Comparison of ENCODE assay signal across 8 cellular contexts in genomic region chr2:17851731-17852585, GRCh38. TPM values are rescaled to one million over a fixed set of nuclear protein-coding genes. Genes with fewer than 3 reads are reported as not detected.
A peak's percentile ranks its signal among the peaks of the same experiment; 100 is the strongest.
DNase-seq lines count a peak whose midpoint lies in the region; ATAC-seq, FAIRE-seq and TF ChIP-seq lines count a peak whose summit lies in the region.

No MANE protein-coding gene starts in this region.

- no peaks in the 10 kb centered on the region for H3F3A ChIP-seq in GM23338 (replicated peaks; ENCODE audit: low read depth)

- no peak overlapping the region for H3K27ac ChIP-seq in GM23338 (ENCODE audit: low read depth)
- no peak overlapping the region for H3K27ac ChIP-seq in coronary artery

- no peak overlapping the region for H3K4me3 Mint-ChIP-seq in GM23338

- H3K27ac Mint-ChIP-seq in GM23338, result no peak overlapping the region

- no peaks in the 10 kb centered on the region for H3K79me2 ChIP-seq in GM23338 (replicated peaks; ENCODE audit: insufficient read depth)

- no peaks in the 10 kb centered on the region for H3K9me2 ChIP-seq in GM23338 (ENCODE audit: insufficient read depth)

- H3K36me3 ChIP-seq in GM23338 (ENCODE audit: insufficient read depth), result no peaks in the 10 kb centered on the region

- intact Hi-C loops in Right ventricle myocardium inferior (cut with DNase I), result loop anchor here (1.0 kb wide), 2 partner anchors 297 to 526 kb away; no protein-coding TSS in a partner anchor
- intact Hi-C loops in cardiac septum (cut with DNase I), result loop anchor here (1.0 to 2.0 kb wide), 2 partner anchors 297 to 525 kb away; no protein-coding TSS in a partner anchor

- peak; percentile 91 to 92 for TF ChIP-seq CTCF in GM23338 (conservative IDR thresholded peaks at IDR 0.05; ENCODE audit: low read depth in 2 of 2)
- TF ChIP-seq CTCF in coronary artery (IDR thresholded peaks at IDR 0.05), result peak; percentile 78

- no peaks in the 10 kb centered on the region for H3K27me3 ChIP-seq in GM23338 (ENCODE audit: insufficient read depth)

- H3K9me3 Mint-ChIP-seq in GM23338, result no peaks in the 10 kb centered on the region

- no peak overlapping the region for H3K4me2 ChIP-seq in GM23338

- no peak overlapping the region for H2AFZ ChIP-seq in GM23338

- no peaks in the 10 kb centered on the region for H3K4me1 ChIP-seq in GM23338 (ENCODE audit: insufficient read depth)

- no peak overlapping the region for H3K4me3 ChIP-seq in GM23338
- H3K4me3 ChIP-seq in coronary artery, result no peak overlapping the region

- no peaks in the 10 kb centered on the region for H3K27me3 Mint-ChIP-seq in GM23338 (ENCODE audit: insufficient read depth, low read depth, poor library complexity)

- no peaks in the 10 kb centered on the region for H4K20me1 ChIP-seq in GM23338 (replicated peaks; ENCODE audit: insufficient read depth)

- no peaks in the 10 kb centered on the region for H3K36me3 Mint-ChIP-seq in GM23338 (ENCODE audit: low read depth)

- peaks cover 3% of the 10 kb centered on the region; the same call in 1 of the 3 replicates for H3K4me1 Mint-ChIP-seq in GM23338

- peak; percentile 82 for ATAC-seq in Right ventricle myocardium inferior
- ATAC-seq in GM23338, result peak; percentile 85

- no peak for FAIRE-seq in urothelium cell line (lab: Jason Lieb, UNC)

- DNase-seq in Right ventricle myocardium inferior (ENCODE audit: missing footprints), result no peak
- no peak for DNase-seq in cardiac septum (ENCODE audit: low spot score)
- DNase-seq in GM23338 (ENCODE audit: low spot score), result peak; percentile 85
- DNase-seq in KG1 (lab: John Stamatoyannopoulos, UW), result peak; percentile 15
- peak; percentile 73 for DNase-seq in RPMI7951 (ENCODE audit: low read depth)
- DNase-seq in coronary artery (ENCODE audit: low spot score), result no peak
- DNase-seq in lung microvascular endothelial cell (ENCODE audit: low read depth in 2 of 2), result peak; percentile 62 to 64
- peak; percentile 82 for DNase-seq in urothelium cell line (ENCODE audit: low spot score)

TF ChIP-seq in GM23338, 12 proteins besides CTCF, POLR2A, EP300 and RAD21 (continues in another document):
- TF ChIP-seq REST (IDR thresholded peaks at IDR 0.05; ENCODE audit: unreplicated experiment), result no peak
- TF ChIP-seq, protein P1, sequence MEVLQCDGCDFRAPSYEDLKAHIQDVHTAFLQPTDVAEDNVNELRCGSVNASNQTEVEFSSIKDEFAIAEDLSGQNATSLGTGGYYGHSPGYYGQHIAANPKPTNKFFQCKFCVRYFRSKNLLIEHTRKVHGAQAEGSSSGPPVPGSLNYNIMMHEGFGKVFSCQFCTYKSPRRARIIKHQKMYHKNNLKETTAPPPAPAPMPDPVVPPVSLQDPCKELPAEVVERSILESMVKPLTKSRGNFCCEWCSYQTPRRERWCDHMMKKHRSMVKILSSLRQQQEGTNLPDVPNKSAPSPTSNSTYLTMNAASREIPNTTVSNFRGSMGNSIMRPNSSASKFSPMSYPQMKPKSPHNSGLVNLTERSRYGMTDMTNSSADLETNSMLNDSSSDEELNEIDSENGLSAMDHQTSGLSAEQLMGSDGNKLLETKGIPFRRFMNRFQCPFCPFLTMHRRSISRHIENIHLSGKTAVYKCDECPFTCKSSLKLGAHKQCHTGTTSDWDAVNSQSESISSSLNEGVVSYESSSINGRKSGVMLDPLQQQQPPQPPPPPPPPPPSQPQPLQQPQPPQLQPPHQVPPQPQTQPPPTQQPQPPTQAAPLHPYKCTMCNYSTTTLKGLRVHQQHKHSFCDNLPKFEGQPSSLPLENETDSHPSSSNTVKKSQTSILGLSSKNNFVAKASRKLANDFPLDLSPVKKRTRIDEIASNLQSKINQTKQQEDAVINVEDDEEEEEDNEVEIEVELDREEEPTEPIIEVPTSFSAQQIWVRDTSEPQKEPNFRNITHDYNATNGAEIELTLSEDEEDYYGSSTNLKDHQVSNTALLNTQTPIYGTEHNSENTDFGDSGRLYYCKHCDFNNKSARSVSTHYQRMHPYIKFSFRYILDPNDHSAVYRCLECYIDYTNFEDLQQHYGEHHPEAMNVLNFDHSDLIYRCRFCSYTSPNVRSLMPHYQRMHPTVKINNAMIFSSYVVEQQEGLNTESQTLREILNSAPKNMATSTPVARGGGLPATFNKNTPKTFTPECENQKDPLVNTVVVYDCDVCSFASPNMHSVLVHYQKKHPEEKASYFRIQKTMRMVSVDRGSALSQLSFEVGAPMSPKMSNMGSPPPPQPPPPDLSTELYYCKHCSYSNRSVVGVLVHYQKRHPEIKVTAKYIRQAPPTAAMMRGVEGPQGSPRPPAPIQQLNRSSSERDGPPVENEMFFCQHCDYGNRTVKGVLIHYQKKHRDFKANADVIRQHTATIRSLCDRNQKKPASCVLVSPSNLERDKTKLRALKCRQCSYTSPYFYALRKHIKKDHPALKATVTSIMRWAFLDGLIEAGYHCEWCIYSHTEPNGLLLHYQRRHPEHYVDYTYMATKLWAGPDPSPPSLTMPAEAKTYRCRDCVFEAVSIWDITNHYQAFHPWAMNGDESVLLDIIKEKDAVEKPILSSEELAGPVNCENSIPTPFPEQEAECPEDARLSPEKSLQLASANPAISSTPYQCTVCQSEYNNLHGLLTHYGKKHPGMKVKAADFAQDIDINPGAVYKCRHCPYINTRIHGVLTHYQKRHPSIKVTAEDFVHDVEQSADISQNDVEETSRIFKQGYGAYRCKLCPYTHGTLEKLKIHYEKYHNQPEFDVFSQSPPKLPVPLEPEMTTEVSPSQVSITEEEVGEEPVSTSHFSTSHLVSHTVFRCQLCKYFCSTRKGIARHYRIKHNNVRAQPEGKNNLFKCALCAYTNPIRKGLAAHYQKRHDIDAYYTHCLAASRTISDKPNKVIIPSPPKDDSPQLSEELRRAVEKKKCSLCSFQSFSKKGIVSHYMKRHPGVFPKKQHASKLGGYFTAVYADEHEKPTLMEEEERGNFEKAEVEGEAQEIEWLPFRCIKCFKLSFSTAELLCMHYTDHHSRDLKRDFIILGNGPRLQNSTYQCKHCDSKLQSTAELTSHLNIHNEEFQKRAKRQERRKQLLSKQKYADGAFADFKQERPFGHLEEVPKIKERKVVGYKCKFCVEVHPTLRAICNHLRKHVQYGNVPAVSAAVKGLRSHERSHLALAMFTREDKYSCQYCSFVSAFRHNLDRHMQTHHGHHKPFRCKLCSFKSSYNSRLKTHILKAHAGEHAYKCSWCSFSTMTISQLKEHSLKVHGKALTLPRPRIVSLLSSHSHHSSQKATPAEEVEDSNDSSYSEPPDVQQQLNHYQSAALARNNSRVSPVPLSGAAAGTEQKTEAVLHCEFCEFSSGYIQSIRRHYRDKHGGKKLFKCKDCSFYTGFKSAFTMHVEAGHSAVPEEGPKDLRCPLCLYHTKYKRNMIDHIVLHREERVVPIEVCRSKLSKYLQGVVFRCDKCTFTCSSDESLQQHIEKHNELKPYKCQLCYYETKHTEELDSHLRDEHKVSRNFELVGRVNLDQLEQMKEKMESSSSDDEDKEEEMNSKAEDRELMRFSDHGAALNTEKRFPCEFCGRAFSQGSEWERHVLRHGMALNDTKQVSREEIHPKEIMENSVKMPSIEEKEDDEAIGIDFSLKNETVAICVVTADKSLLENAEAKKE (CRISPR knock-in tag; IDR thresholded peaks at IDR 0.05), result no peak
- no peak for TF ChIP-seq POLR2AphosphoS5 (IDR thresholded peaks at IDR 0.05; ENCODE audit: low read depth)
- TF ChIP-seq EZH2phosphoT487 (IDR thresholded peaks at IDR 0.05; ENCODE audit: unreplicated experiment), result no peak
- no peak for TF ChIP-seq STAT1 (IDR thresholded peaks at IDR 0.05; ENCODE audit: unreplicated experiment)
- TF ChIP-seq JUNB (IDR thresholded peaks at IDR 0.05; ENCODE audit: unreplicated experiment), result no peak
- no peak for TF ChIP-seq NANOG (IDR thresholded peaks at IDR 0.05; ENCODE audit: borderline replicate concordance)
- no peak for TF ChIP-seq EZH2 (IDR thresholded peaks at IDR 0.05; ENCODE audit: low read depth, unreplicated experiment)

RNA-seq across cellular contexts. Expression of gene KCNS3, which starts 26.5 kb away (rescaled TPM):
- total RNA-seq in Right ventricle myocardium inferior, result 4.5 TPM
- 3.7 TPM for total RNA-seq in cardiac septum
- 62.4 and 80.0 TPM in 2 replicates for total RNA-seq in GM23338 (2014; rRNA removed; shearing (Covaris generic))
- polyA plus RNA-seq in GM23338 (2016; fragmentation: Nextera tagmentation; extraction: Ambion mirVana), result 20.6 and 23.2 TPM in 2 replicates
- total RNA-seq in RPMI7951 (2014; rRNA removed; shearing (Covaris generic)), result 44.5 and 52.8 TPM in 2 replicates
- total RNA-seq in lung microvascular endothelial cell, result 0.20 and 0.65 TPM in 2 replicates

RNA-seq across cellular contexts. Expression of gene MSGN1, which starts 35.7 kb away (rescaled TPM):
- total RNA-seq in Right ventricle myocardium inferior (not detected), cardiac septum (not detected), lung microvascular endothelial cell (not detected in 2 replicates)
- total RNA-seq in GM23338 (2014; rRNA removed; shearing (Covaris generic)), result not detected in 2 replicates
- not detected in 2 replicates for polyA plus RNA-seq in GM23338 (2016; fragmentation: Nextera tagmentation; extraction: Ambion mirVana)
- not detected in 2 replicates for total RNA-seq in RPMI7951 (2014; rRNA removed; shearing (Covaris generic))

Comparison
In these comparisons a context has a peak if more than half of its experiments do, and no peak if none do; other contexts are left out.
1. DNase-seq: peak in GM23338 (single experiment), KG1 (single experiment), RPMI7951 (single experiment), lung microvascular endothelial cell (2 of 2) and urothelium cell line (single experiment); none in Right ventricle myocardium inferior (single experiment), cardiac septum (single experiment) and coronary artery (single experiment).